8 cellular contexts compared by ENCODE assay signal in the genomic region with DNA sequence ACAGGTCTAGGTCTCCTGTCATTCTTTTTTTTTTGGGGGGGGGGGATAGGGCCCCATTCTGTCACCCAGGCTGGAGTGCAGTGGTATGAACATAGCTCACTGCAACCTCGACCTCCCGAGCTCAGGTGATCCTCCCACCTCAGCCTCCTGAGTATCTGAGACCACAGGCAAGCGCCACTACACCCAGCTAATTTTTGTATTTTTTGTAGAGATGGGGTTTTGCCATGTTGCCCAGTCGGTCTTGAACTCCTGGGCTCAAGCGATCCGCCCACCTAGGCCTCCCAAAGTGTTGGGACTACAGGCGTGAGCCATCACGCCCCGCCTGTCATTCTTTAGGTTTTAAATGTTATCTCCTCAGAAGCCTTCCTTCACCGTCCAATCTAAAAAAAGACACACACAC. TPM values are rescaled to one million over a fixed set of nuclear protein-coding genes. Genes with fewer than 3 reads are reported as not detected.
A peak's percentile ranks its signal among the peaks of the same experiment; 100 is the strongest.
DNase-seq lines count a peak whose midpoint lies in the region; TF ChIP-seq lines count a peak whose summit lies in the region.

No MANE protein-coding gene starts in this region.

- peak overlapping the region; percentile 61 to 76 for H3K9ac ChIP-seq in liver (ENCODE audit: low read depth in 1 of 2, low read length in 2 of 2)

- H3K27ac Mint-ChIP-seq in T-helper 2 cell treated with Interferon-gamma antibody and Interleukin-4, amounts not matched to agents 5 μg/mL and 100 μg/mL, for 36 hours, result peak overlapping the region; percentile 99

- H3K27ac ChIP-seq in liver (ENCODE audit: low read depth in 1 of 2, low read length in 2 of 2) (peak overlapping the region in 1 of 2 donors; percentile 93), thymus (ENCODE audit: low read depth) (peak overlapping the region; percentile 99)

- WGBS in liver, result 30% methylated on average over 10 of the region's 10 CpGs
- 41% methylated on average over 10 of the region's 10 CpGs for WGBS in thymus

- H3K4me3 ChIP-seq in astrocyte of the spinal cord (ENCODE audit: low read depth, low read length) (peak overlapping the region; percentile 96), liver (ENCODE audit: low read depth in 1 of 3, low read length in 3 of 3) (peak overlapping the region; percentile 75 to 93 (median 84)), thymus (ENCODE audit: low read length) (peak overlapping the region; percentile 81)

- H3K27me3 ChIP-seq in liver (ENCODE audit: control insufficient read depth in 4 of 4, insufficient read depth in 4 of 4, low read length in 3 of 4) (no peaks in the 10 kb centered on the region), thymus (ENCODE audit: control insufficient read depth, insufficient read depth) (no peaks in the 10 kb centered on the region)

- no peaks in the 10 kb centered on the region for H3K27me3 Mint-ChIP-seq in T-helper 2 cell treated with Interferon-gamma antibody and Interleukin-4, amounts not matched to agents 5 μg/mL and 100 μg/mL, for 36 hours (ENCODE audit: low read depth)

- peaks cover 8 to 33% (median 28%) of the 10 kb centered on the region in 4 donors for H3K36me3 ChIP-seq in liver (ENCODE audit: control insufficient read depth in 4 of 4, insufficient read depth in 3 of 4, low read depth in 1 of 4, low read length in 3 of 4)
- H3K36me3 ChIP-seq in thymus (ENCODE audit: control insufficient read depth, insufficient read depth), result peaks cover 26% of the 10 kb centered on the region

- TF ChIP-seq CTCF in astrocyte of the spinal cord (IDR thresholded peaks at IDR 0.05; ENCODE audit: low read depth, low read length), result no peak
- TF ChIP-seq CTCF in liver (IDR thresholded peaks at IDR 0.05; ENCODE audit: low read depth, low read length, missing input control), result no peak

- H3K9me3 Mint-ChIP-seq in T-helper 2 cell treated with Interferon-gamma antibody and Interleukin-4, amounts not matched to agents 5 μg/mL and 100 μg/mL, for 36 hours, result no peaks in the 10 kb centered on the region

- TF ChIP-seq RAD21 in liver (IDR thresholded peaks at IDR 0.05), result no peak

- peak overlapping the region; percentile 95 for H3K4me3 Mint-ChIP-seq in T-helper 2 cell treated with Interferon-gamma antibody and Interleukin-4, amounts not matched to agents 5 μg/mL and 100 μg/mL, for 36 hours

- in situ Hi-C loops in astrocyte of the spinal cord (cut with HindIII; ENCODE audit: low sequenced_read_pairs), result no loop called here

- H3K9me3 ChIP-seq in liver (ENCODE audit: control insufficient read depth in 4 of 4, low read length in 3 of 4), result no peaks in the 10 kb centered on the region
- H3K9me3 ChIP-seq in thymus (ENCODE audit: control insufficient read depth), result no peaks in the 10 kb centered on the region

- H3K4me1 Mint-ChIP-seq in T-helper 2 cell treated with Interferon-gamma antibody and Interleukin-4, amounts not matched to agents 5 μg/mL and 100 μg/mL, for 36 hours (ENCODE audit: low read depth), result peaks cover 23% of the 10 kb centered on the region

- H3K4me1 ChIP-seq in liver (ENCODE audit: control insufficient read depth in 4 of 4, insufficient read depth in 4 of 4, low read length in 3 of 4) (peaks cover 4 to 22% (median 14%) of the 10 kb centered on the region in 4 donors), thymus (ENCODE audit: control insufficient read depth, insufficient read depth, low read length) (peaks cover 15% of the 10 kb centered on the region)

- H3K36me3 Mint-ChIP-seq in T-helper 2 cell treated with Interferon-gamma antibody and Interleukin-4, amounts not matched to agents 5 μg/mL and 100 μg/mL, for 36 hours (ENCODE audit: low read depth), result peaks cover 44% of the 10 kb centered on the region

- DNase-seq in T-helper 2 cell treated with Interferon-gamma antibody and Interleukin-4, amounts not matched to agents 5 μg/mL and 100 μg/mL, for 36 hours (ENCODE audit: low spot score), result no peak
- DNase-seq in T-helper 2 cell (no peak), astrocyte of the spinal cord (ENCODE audit: low read depth, low spot score) (no peak), NCI-H2107 treated with DMSO at 0.1 percent for 48 hours (lab: John Stamatoyannopoulos, UW; ENCODE audit: unreplicated experiment) (no peak), AML-193 (lab: John Stamatoyannopoulos, UW) (no peak)
- DNase-seq in effector CD8-positive, alpha-beta T cell (lab: John Stamatoyannopoulos, UW), result no peak

TF ChIP-seq in liver, 16 proteins besides CTCF, POLR2A, EP300 and RAD21:
- TF ChIP-seq, protein P1, sequence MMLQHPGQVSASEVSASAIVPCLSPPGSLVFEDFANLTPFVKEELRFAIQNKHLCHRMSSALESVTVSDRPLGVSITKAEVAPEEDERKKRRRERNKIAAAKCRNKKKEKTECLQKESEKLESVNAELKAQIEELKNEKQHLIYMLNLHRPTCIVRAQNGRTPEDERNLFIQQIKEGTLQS (IDR thresholded peaks at IDR 0.05), result no peak
- TF ChIP-seq TAF1 (conservative IDR thresholded peaks at IDR 0.05) (no peak), FOXA1 (IDR thresholded peaks at IDR 0.05) (no peak), EGR1 (IDR thresholded peaks at IDR 0.05; ENCODE audit: low read depth in 2 of 2) (no peak), RXRA (IDR thresholded peaks at IDR 0.05) (no peak)
- TF ChIP-seq, protein P2, sequence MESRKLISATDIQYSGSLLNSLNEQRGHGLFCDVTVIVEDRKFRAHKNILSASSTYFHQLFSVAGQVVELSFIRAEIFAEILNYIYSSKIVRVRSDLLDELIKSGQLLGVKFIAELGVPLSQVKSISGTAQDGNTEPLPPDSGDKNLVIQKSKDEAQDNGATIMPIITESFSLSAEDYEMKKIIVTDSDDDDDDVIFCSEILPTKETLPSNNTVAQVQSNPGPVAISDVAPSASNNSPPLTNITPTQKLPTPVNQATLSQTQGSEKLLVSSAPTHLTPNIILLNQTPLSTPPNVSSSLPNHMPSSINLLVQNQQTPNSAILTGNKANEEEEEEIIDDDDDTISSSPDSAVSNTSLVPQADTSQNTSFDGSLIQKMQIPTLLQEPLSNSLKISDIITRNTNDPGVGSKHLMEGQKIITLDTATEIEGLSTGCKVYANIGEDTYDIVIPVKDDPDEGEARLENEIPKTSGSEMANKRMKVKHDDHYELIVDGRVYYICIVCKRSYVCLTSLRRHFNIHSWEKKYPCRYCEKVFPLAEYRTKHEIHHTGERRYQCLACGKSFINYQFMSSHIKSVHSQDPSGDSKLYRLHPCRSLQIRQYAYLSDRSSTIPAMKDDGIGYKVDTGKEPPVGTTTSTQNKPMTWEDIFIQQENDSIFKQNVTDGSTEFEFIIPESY (IDR thresholded peaks at IDR 0.05), result no peak

RNA-seq across cellular contexts. Expression of a gene that starts 0.8 kb away (rescaled TPM):
- 10 to 100 TPM; 25.9 to 36.9 TPM for total RNA-seq in liver
- 10 to 100 TPM; 70.2 to 87.1 TPM for polyA plus RNA-seq in liver
- 85.9 TPM for polyA plus RNA-seq in thymus

RNA-seq across cellular contexts. Expression of a gene that starts 0.8 kb away (rescaled TPM):
- 1 to 10 TPM in 1 of 2 donors, under 1 TPM in 1; 0.08 to 3.4 TPM for total RNA-seq in liver
- polyA plus RNA-seq in liver (under 1 TPM; 0.26 to 0.43 TPM), thymus (1.4 TPM)

RNA-seq across cellular contexts. Expression of a gene that starts 25.1 kb away (rescaled TPM):
- total RNA-seq in liver, result 100 to 1,000 TPM in 1 of 2 donors, 10 to 100 TPM in 1; 58.2 to 136 TPM
- polyA plus RNA-seq in liver, result 10 to 100 TPM; 21.4 to 93.1 TPM
- 27.8 TPM for polyA plus RNA-seq in thymus

RNA-seq across cellular contexts. Expression of a gene that starts 26.3 kb away (rescaled TPM):
- 10 to 100 TPM; 10.7 to 11.3 TPM for total RNA-seq in liver
- 1 to 10 TPM; 5.3 to 5.7 TPM for polyA plus RNA-seq in liver
- polyA plus RNA-seq in thymus, result 19.5 TPM

RNA-seq across cellular contexts. Expression of a gene that starts 53.8 kb away (rescaled TPM):
- total RNA-seq in liver, result 10 to 100 TPM; 18.9 to 34.3 TPM
- 10 to 100 TPM; 20.0 to 22.2 TPM for polyA plus RNA-seq in liver
- polyA plus RNA-seq in thymus, result 41.6 TPM
